Comparison of ENCODE assay signal across 14 cellular contexts in genomic region chr1:39187276-39188046, GRCh38. TPM values are rescaled to one million over a fixed set of nuclear protein-coding genes. Genes with fewer than 3 reads are reported as not detected.
DNase-seq lines count a peak whose midpoint lies in the region; ATAC-seq, FAIRE-seq and TF ChIP-seq lines count a peak whose summit lies in the region.
"Had no signal": no experiment of that assay in that cellular context is flagged by ENCODE, and none has a peak within 500 bp of the region (broad histone marks: within the 10 kb centered on the region; RNA-seq: fewer than 3 reads in every experiment).

No MANE protein-coding gene starts in this region.

- H3K9me3 Mint-ChIP-seq in natural killer cell treated with Interleukin-12 subunit alpha and Interleukin-12 subunit beta and Interleukin-15 and Interleukin-18, amount 100 ng/mL, for 72 hours: no peaks in the 10 kb centered on the region
- H3K9me3 Mint-ChIP-seq in natural killer cell: no peaks in the 10 kb centered on the region
- H3K9me3 Mint-ChIP-seq in activated T-helper 1 cell treated with anti-CD3 and anti-CD28 coated beads, Interleukin-12 subunit alpha, Interleukin-12 subunit beta, Interleukin-2, Interleukin-4 antibody, amounts not matched to agents 30 ng/mL and 10 ng/mL and 1 ng/mL, durations not matched to agents 14 hours and 24 hours and 36 hours: no peaks in the 10 kb centered on the region

- peaks cover 40 to 58% of the 10 kb centered on the region in 2 donors for H3K4me1 Mint-ChIP-seq in natural killer cell treated with Interleukin-12 subunit alpha and Interleukin-12 subunit beta and Interleukin-15 and Interleukin-18, amount 100 ng/mL, for 72 hours (ENCODE audit: low read depth in 2 of 2)
- peaks cover 21 to 25% of the 10 kb centered on the region in 2 donors for H3K4me1 Mint-ChIP-seq in natural killer cell
- H3K4me1 Mint-ChIP-seq in activated T-helper 1 cell treated with anti-CD3 and anti-CD28 coated beads, Interleukin-12 subunit alpha, Interleukin-12 subunit beta, Interleukin-2, Interleukin-4 antibody, amounts not matched to agents 30 ng/mL and 10 ng/mL and 1 ng/mL, durations not matched to agents 14 hours and 24 hours and 36 hours (ENCODE audit: low read depth): peaks cover 88% of the 10 kb centered on the region

- no peak for TF ChIP-seq CTCF in natural killer cell (IDR thresholded peaks at IDR 0.05)

- DNase-seq in natural killer cell treated with Interleukin-12 subunit alpha and Interleukin-12 subunit beta and Interleukin-15 and Interleukin-18, amount 100 ng/mL, for 72 hours (ENCODE audit: low spot score): no peak
- DNase-seq in natural killer cell (no peak), islet precursor cell (peak; percentile 2), HTR-8/SVneo (ENCODE audit: insufficient read length, low spot score) (no peak)
- no peak for DNase-seq in activated T-helper 1 cell treated with anti-CD3 and anti-CD28 coated beads, Interleukin-12 subunit alpha, Interleukin-12 subunit beta, Interleukin-2, Interleukin-4 antibody, amounts not matched to agents 30 ng/mL and 10 ng/mL and 1 ng/mL, durations not matched to agents 14 hours and 24 hours and 36 hours (ENCODE audit: low spot score)
- no peak for DNase-seq in NK-92 treated with Interleukin-12 subunit alpha and Interleukin-12 subunit beta, amount 100 ng/mL, for 24 hours (lab: John Stamatoyannopoulos, UW)
- DNase-seq: activated gamma-delta T cell treated with Interleukin-2 at 50 U/mL for 16 hours, DMS79 treated with DMSO at 0.1 percent for 48 hours, midbrain, NCI-H1694 treated with DMSO at 0.1 percent for 48 hours, RPMI8226 had no signal

- H3K4me3 Mint-ChIP-seq in natural killer cell treated with Interleukin-12 subunit alpha and Interleukin-12 subunit beta and Interleukin-15 and Interleukin-18, amount 100 ng/mL, for 72 hours: no peak overlapping the region
- H3K4me3 Mint-ChIP-seq in natural killer cell: no peak overlapping the region
- H3K4me3 Mint-ChIP-seq in activated T-helper 1 cell treated with anti-CD3 and anti-CD28 coated beads, Interleukin-12 subunit alpha, Interleukin-12 subunit beta, Interleukin-2, Interleukin-4 antibody, amounts not matched to agents 30 ng/mL and 10 ng/mL and 1 ng/mL, durations not matched to agents 14 hours and 24 hours and 36 hours: peak overlapping the region; percentile 19

- ATAC-seq in natural killer cell treated with Interleukin-12 subunit alpha and Interleukin-12 subunit beta and Interleukin-15 and Interleukin-18, amount 100 ng/mL, for 72 hours: no peak
- ATAC-seq in natural killer cell (no peak), HG02642 (IDR thresholded peaks at IDR 0.05; ENCODE audit: poor library complexity, unreplicated experiment) (no peak)
- ATAC-seq in activated CD4-positive, CD25-positive, alpha-beta regulatory T cell treated with anti-CD3 and anti-CD28 coated beads, Interleukin-2, amount 50 U/mL, for 24 hours: no peak

- H3K27ac Mint-ChIP-seq in natural killer cell treated with Interleukin-12 subunit alpha and Interleukin-12 subunit beta and Interleukin-15 and Interleukin-18, amount 100 ng/mL, for 72 hours: peak overlapping the region; percentile 16 to 87
- H3K27ac Mint-ChIP-seq in natural killer cell: peak overlapping the region in 1 of 2 donors; percentile 14
- H3K27ac Mint-ChIP-seq in activated T-helper 1 cell treated with anti-CD3 and anti-CD28 coated beads, Interleukin-12 subunit alpha, Interleukin-12 subunit beta, Interleukin-2, Interleukin-4 antibody, amounts not matched to agents 30 ng/mL and 10 ng/mL and 1 ng/mL, durations not matched to agents 14 hours and 24 hours and 36 hours: peak overlapping the region; percentile 97

- no peak for FAIRE-seq in HTR-8/SVneo (lab: Jason Lieb, UNC)
- FAIRE-seq: urothelium cell line had no signal

- H3K27me3 Mint-ChIP-seq in natural killer cell treated with Interleukin-12 subunit alpha and Interleukin-12 subunit beta and Interleukin-15 and Interleukin-18, amount 100 ng/mL, for 72 hours: no peaks in the 10 kb centered on the region
- H3K27me3 Mint-ChIP-seq in natural killer cell (ENCODE audit: low read depth in 2 of 2): no peaks in the 10 kb centered on the region
- no peaks in the 10 kb centered on the region for H3K27me3 Mint-ChIP-seq in activated T-helper 1 cell treated with anti-CD3 and anti-CD28 coated beads, Interleukin-12 subunit alpha, Interleukin-12 subunit beta, Interleukin-2, Interleukin-4 antibody, amounts not matched to agents 30 ng/mL and 10 ng/mL and 1 ng/mL, durations not matched to agents 14 hours and 24 hours and 36 hours (ENCODE audit: insufficient read depth)

- no peaks in the 10 kb centered on the region for H3K36me3 Mint-ChIP-seq in natural killer cell treated with Interleukin-12 subunit alpha and Interleukin-12 subunit beta and Interleukin-15 and Interleukin-18, amount 100 ng/mL, for 72 hours
- no peaks in the 10 kb centered on the region for H3K36me3 Mint-ChIP-seq in natural killer cell
- peaks cover 11% of the 10 kb centered on the region for H3K36me3 Mint-ChIP-seq in activated T-helper 1 cell treated with anti-CD3 and anti-CD28 coated beads, Interleukin-12 subunit alpha, Interleukin-12 subunit beta, Interleukin-2, Interleukin-4 antibody, amounts not matched to agents 30 ng/mL and 10 ng/mL and 1 ng/mL, durations not matched to agents 14 hours and 24 hours and 36 hours (ENCODE audit: low read depth)

- intact Hi-C loops in natural killer cell (cut with micrococcal nuclease): no loop called here
- intact Hi-C loops in activated T-helper 1 cell treated with anti-CD3 and anti-CD28 coated beads, Interleukin-12 subunit alpha, Interleukin-12 subunit beta, Interleukin-2, Interleukin-4 antibody, amounts not matched to agents 30 ng/mL and 10 ng/mL and 1 ng/mL, durations not matched to agents 14 hours and 24 hours and 36 hours (cut with micrococcal nuclease): loop anchor here (5.0 kb wide), 1 partner anchor 390 kb away; the partner anchor contains the start of gene PABPC4

RNA-seq across cellular contexts. Expression of gene MACF1, which starts 17.0 kb away (rescaled TPM):
- total RNA-seq in natural killer cell treated with Interleukin-12 subunit alpha and Interleukin-12 subunit beta and Interleukin-15 and Interleukin-18, amount 100 ng/mL, for 72 hours: 100 to 1,000 TPM; 370 to 514 TPM
- 100 to 1,000 TPM; 752 to 811 (median 752) TPM for total RNA-seq in natural killer cell
- total RNA-seq in activated T-helper 1 cell treated with anti-CD3 and anti-CD28 coated beads, Interleukin-12 subunit alpha, Interleukin-12 subunit beta, Interleukin-2, Interleukin-4 antibody, amounts not matched to agents 30 ng/mL and 10 ng/mL and 1 ng/mL, durations not matched to agents 14 hours and 24 hours and 36 hours: 224 and 226 TPM in 2 replicates
